Comparison of ENCODE assay signal across 11 cellular contexts in the genomic region with DNA sequence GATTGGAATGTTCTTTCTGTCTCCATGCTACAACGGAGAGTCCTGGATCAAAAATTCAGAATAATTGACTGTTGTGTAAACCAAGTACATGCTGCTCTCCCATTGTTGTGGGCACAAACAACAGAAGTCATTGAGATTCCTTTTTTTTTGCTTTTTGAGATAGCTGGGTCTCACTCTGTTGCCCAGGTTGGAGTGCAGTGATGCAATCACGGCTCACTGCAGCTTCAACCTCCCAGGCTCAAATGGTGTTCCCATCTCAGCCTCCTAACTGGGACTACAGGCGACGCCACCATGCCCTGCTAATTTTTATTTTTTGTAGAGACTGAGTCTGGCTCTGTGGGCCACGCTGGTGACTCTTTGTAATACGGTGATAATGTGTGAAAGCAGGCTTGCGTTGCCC. TPM values are rescaled to one million over a fixed set of nuclear protein-coding genes. Genes with fewer than 3 reads are reported as not detected.
DNase-seq lines count a peak whose midpoint lies in the region; ATAC-seq and TF ChIP-seq lines count a peak whose summit lies in the region.
"Had no signal": no experiment of that assay in that cellular context is flagged by ENCODE, and none has a peak within 500 bp of the region (broad histone marks: within the 10 kb centered on the region; RNA-seq: fewer than 3 reads in every experiment).

No MANE protein-coding gene starts in this region.

- no peaks in the 10 kb centered on the region for H3K9me3 Mint-ChIP-seq in activated naive CD4-positive, alpha-beta T cell treated with anti-CD3 and anti-CD28 coated beads, Interleukin-2, amount 50 U/mL, for 72 hours

- intact Hi-C loops in left ventricle myocardium inferior (cut with micrococcal nuclease) (no loop called here), left ventricle myocardium superior (cut with micrococcal nuclease) (no loop called here), upper lobe of right lung (cut with DNase I) (no loop called here)

- peaks cover 5 to 23% of the 10 kb centered on the region in 2 donors for H3K36me3 Mint-ChIP-seq in activated naive CD4-positive, alpha-beta T cell treated with anti-CD3 and anti-CD28 coated beads, Interleukin-2, amount 50 U/mL, for 72 hours

- H3K27me3 ChIP-seq in left ventricle myocardium inferior (ENCODE audit: low read depth) (no peaks in the 10 kb centered on the region), layer of hippocampus (ENCODE audit: control insufficient read depth, insufficient read depth, low read length) (no peaks in the 10 kb centered on the region), upper lobe of right lung (no peaks in the 10 kb centered on the region)

- TF ChIP-seq CTCF in left ventricle myocardium inferior (IDR thresholded peaks at IDR 0.05; ENCODE audit: borderline replicate concordance) (no peak), upper lobe of right lung (IDR thresholded peaks at IDR 0.05) (no peak)

- ATAC-seq in left ventricle myocardium superior (no peak), upper lobe of right lung (no peak), HG03159 (IDR thresholded peaks at IDR 0.05; ENCODE audit: unreplicated experiment) (no peak)
- no peak for ATAC-seq in activated naive CD4-positive, alpha-beta T cell treated with anti-CD3 and anti-CD28 coated beads, Interleukin-2, amount 50 U/mL, for 72 hours

- H3K9me3 ChIP-seq in left ventricle myocardium inferior (replicated peaks) (no peaks in the 10 kb centered on the region), upper lobe of right lung (no peaks in the 10 kb centered on the region)

- H3K4me1 ChIP-seq in left ventricle myocardium inferior (peaks cover 36% of the 10 kb centered on the region), upper lobe of right lung (peaks cover 23% of the 10 kb centered on the region)

- H3K4me3 ChIP-seq in left ventricle myocardium inferior (no peak overlapping the region), upper lobe of right lung (no peak overlapping the region)

- H3K27ac ChIP-seq in left ventricle myocardium inferior (replicated peaks) (peak overlapping the region; percentile 96), layer of hippocampus (ENCODE audit: low read depth, low read length) (peak overlapping the region; percentile 98), upper lobe of right lung (peak overlapping the region; percentile 92)

- DNase-seq in left ventricle myocardium inferior (no peak), left ventricle myocardium superior (no peak), upper lobe of right lung (no peak), cerebellum (ENCODE audit: low spot score) (no peak), middle frontal gyrus (ENCODE audit: extremely low spot score, low spot score) (no peak)
- DNase-seq in activated naive CD4-positive, alpha-beta T cell treated with anti-CD3 and anti-CD28 coated beads, Interleukin-2, amount 50 U/mL, for 72 hours (ENCODE audit: low spot score in 2 of 2): no peak
- DNase-seq: AML-193, mesendoderm, T-helper 9 cell had no signal

- H3K36me3 ChIP-seq in left ventricle myocardium inferior (peaks cover 36% of the 10 kb centered on the region), upper lobe of right lung (peaks cover 29% of the 10 kb centered on the region)

- peak overlapping the region; percentile 75 to 88 for H3K27ac Mint-ChIP-seq in activated naive CD4-positive, alpha-beta T cell treated with anti-CD3 and anti-CD28 coated beads, Interleukin-2, amount 50 U/mL, for 72 hours

RNA-seq across cellular contexts. Expression of gene NDE1, which starts 24.5 kb away (rescaled TPM):
- total RNA-seq in left ventricle myocardium inferior (16.3 TPM), left ventricle myocardium superior (17.2 TPM), upper lobe of right lung (28.9 TPM), cerebellum (12.2 TPM)
- 100 to 1,000 TPM; 114 to 196 TPM for total RNA-seq in activated naive CD4-positive, alpha-beta T cell treated with anti-CD3 and anti-CD28 coated beads, Interleukin-2, amount 50 U/mL, for 72 hours

RNA-seq across cellular contexts. Expression of gene MARF1, which starts 31.6 kb away (rescaled TPM):
- total RNA-seq in left ventricle myocardium inferior (46.0 TPM), left ventricle myocardium superior (53.6 TPM), upper lobe of right lung (97.1 TPM), cerebellum (39.9 TPM)
- total RNA-seq in activated naive CD4-positive, alpha-beta T cell treated with anti-CD3 and anti-CD28 coated beads, Interleukin-2, amount 50 U/mL, for 72 hours: 100 to 1,000 TPM in 1 of 2 donors, 10 to 100 TPM in 1; 70.8 to 134 TPM
